1 cellular context compared by ENCODE assay signal in genomic region chrX:136880003-136880451, GRCh38.
TF ChIP-seq lines count a peak whose summit lies in the region.

No MANE protein-coding gene starts in this region.

TF ChIP-seq in HepG2, 621 proteins besides CTCF, POLR2A, EP300 and RAD21 (continued from another document and continues in another):
- no peak for TF ChIP-seq ZHX2 (IDR thresholded peaks at IDR 0.05; ENCODE audit: low read depth)
- TF ChIP-seq ZHX2 (CRISPR knock-in tag; IDR thresholded peaks at IDR 0.05; ENCODE audit: borderline replicate concordance), result no peak
- 0 out of 3 replicates have a peak, but pooled peaks have one; percentile 9 for TF ChIP-seq MXI1 (IDR thresholded peaks at IDR 0.05; ENCODE audit: borderline replicate concordance, low read depth, low read length)
- TF ChIP-seq ZNF263 (CRISPR knock-in tag; IDR thresholded peaks at IDR 0.05), result no peak
- no peak for TF ChIP-seq RBM22 (optimal IDR thresholded peaks at IDR 0.05; ENCODE audit: low read length)
- no peak for TF ChIP-seq ZNF784 (CRISPR knock-in tag; IDR thresholded peaks at IDR 0.05; ENCODE audit: borderline replicate concordance)
- TF ChIP-seq ZNF790 (CRISPR knock-in tag; IDR thresholded peaks at IDR 0.05; ENCODE audit: borderline replicate concordance), result no peak
- TF ChIP-seq ZC3H13 (CRISPR knock-in tag; IDR thresholded peaks at IDR 0.05), result peak; percentile 50; the same call in 1 of the 2 replicates
- TF ChIP-seq, protein P1, sequence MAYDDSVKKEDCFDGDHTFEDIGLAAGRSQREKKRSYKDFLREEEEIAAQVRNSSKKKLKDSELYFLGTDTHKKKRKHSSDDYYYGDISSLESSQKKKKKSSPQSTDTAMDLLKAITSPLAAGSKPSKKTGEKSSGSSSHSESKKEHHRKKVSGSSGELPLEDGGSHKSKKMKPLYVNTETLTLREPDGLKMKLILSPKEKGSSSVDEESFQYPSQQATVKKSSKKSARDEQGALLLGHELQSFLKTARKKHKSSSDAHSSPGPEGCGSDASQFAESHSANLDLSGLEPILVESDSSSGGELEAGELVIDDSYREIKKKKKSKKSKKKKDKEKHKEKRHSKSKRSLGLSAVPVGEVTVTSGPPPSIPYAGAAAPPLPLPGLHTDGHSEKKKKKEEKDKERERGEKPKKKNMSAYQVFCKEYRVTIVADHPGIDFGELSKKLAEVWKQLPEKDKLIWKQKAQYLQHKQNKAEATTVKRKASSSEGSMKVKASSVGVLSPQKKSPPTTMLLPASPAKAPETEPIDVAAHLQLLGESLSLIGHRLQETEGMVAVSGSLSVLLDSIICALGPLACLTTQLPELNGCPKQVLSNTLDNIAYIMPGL (CRISPR knock-in tag; IDR thresholded peaks at IDR 0.05; ENCODE audit: borderline replicate concordance in 1 of 2, low read depth in 1 of 2), result peak in 1 of 2 experiments; percentile 25; a peak in 1 of 4 replicates
- TF ChIP-seq SETDB1 (CRISPR knock-in tag; IDR thresholded peaks at IDR 0.05; ENCODE audit: borderline replicate concordance), result no peak
- no peak for TF ChIP-seq PHF20 (CRISPR knock-in tag; IDR thresholded peaks at IDR 0.05)
- TF ChIP-seq ZNF788 (CRISPR knock-in tag; IDR thresholded peaks at IDR 0.05; ENCODE audit: borderline replicate concordance), result no peak
- no peak for TF ChIP-seq KLF13 (CRISPR knock-in tag; IDR thresholded peaks at IDR 0.05)
- TF ChIP-seq RXRA (CRISPR knock-in tag; IDR thresholded peaks at IDR 0.05), result no peak
- TF ChIP-seq, protein P2, sequence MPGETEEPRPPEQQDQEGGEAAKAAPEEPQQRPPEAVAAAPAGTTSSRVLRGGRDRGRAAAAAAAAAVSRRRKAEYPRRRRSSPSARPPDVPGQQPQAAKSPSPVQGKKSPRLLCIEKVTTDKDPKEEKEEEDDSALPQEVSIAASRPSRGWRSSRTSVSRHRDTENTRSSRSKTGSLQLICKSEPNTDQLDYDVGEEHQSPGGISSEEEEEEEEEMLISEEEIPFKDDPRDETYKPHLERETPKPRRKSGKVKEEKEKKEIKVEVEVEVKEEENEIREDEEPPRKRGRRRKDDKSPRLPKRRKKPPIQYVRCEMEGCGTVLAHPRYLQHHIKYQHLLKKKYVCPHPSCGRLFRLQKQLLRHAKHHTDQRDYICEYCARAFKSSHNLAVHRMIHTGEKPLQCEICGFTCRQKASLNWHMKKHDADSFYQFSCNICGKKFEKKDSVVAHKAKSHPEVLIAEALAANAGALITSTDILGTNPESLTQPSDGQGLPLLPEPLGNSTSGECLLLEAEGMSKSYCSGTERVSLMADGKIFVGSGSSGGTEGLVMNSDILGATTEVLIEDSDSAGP (CRISPR knock-in tag; IDR thresholded peaks at IDR 0.05; ENCODE audit: borderline replicate concordance), result no peak
- no peak for TF ChIP-seq ZNF724P (CRISPR knock-in tag; IDR thresholded peaks at IDR 0.05; ENCODE audit: borderline replicate concordance)
- TF ChIP-seq SP140L (CRISPR knock-in tag; IDR thresholded peaks at IDR 0.05; ENCODE audit: borderline replicate concordance), result no peak
- peak; percentile 57 for TF ChIP-seq RBM39 (IDR thresholded peaks at IDR 0.05; ENCODE audit: low read depth, low read length, poor library complexity, severe bottlenecking)
- TF ChIP-seq AGO2 (optimal IDR thresholded peaks at IDR 0.05; ENCODE audit: low read depth, low read length), result peak; percentile 67
- no peak for TF ChIP-seq TIGD3 (CRISPR knock-in tag; IDR thresholded peaks at IDR 0.05; ENCODE audit: borderline replicate concordance)
- TF ChIP-seq, protein P3, sequence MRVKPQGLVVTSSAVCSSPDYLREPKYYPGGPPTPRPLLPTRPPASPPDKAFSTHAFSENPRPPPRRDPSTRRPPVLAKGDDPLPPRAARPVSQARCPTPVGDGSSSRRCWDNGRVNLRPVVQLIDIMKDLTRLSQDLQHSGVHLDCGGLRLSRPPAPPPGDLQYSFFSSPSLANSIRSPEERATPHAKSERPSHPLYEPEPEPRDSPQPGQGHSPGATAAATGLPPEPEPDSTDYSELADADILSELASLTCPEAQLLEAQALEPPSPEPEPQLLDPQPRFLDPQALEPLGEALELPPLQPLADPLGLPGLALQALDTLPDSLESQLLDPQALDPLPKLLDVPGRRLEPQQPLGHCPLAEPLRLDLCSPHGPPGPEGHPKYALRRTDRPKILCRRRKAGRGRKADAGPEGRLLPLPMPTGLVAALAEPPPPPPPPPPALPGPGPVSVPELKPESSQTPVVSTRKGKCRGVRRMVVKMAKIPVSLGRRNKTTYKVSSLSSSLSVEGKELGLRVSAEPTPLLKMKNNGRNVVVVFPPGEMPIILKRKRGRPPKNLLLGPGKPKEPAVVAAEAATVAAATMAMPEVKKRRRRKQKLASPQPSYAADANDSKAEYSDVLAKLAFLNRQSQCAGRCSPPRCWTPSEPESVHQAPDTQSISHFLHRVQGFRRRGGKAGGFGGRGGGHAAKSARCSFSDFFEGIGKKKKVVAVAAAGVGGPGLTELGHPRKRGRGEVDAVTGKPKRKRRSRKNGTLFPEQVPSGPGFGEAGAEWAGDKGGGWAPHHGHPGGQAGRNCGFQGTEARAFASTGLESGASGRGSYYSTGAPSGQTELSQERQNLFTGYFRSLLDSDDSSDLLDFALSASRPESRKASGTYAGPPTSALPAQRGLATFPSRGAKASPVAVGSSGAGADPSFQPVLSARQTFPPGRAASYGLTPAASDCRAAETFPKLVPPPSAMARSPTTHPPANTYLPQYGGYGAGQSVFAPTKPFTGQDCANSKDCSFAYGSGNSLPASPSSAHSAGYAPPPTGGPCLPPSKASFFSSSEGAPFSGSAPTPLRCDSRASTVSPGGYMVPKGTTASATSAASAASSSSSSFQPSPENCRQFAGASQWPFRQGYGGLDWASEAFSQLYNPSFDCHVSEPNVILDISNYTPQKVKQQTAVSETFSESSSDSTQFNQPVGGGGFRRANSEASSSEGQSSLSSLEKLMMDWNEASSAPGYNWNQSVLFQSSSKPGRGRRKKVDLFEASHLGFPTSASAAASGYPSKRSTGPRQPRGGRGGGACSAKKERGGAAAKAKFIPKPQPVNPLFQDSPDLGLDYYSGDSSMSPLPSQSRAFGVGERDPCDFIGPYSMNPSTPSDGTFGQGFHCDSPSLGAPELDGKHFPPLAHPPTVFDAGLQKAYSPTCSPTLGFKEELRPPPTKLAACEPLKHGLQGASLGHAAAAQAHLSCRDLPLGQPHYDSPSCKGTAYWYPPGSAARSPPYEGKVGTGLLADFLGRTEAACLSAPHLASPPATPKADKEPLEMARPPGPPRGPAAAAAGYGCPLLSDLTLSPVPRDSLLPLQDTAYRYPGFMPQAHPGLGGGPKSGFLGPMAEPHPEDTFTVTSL (CRISPR knock-in tag; IDR thresholded peaks at IDR 0.05; ENCODE audit: borderline replicate concordance), result no peak
- no peak for TF ChIP-seq FOXO4 (CRISPR knock-in tag; conservative IDR thresholded peaks at IDR 0.05)
- TF ChIP-seq, protein P4, sequence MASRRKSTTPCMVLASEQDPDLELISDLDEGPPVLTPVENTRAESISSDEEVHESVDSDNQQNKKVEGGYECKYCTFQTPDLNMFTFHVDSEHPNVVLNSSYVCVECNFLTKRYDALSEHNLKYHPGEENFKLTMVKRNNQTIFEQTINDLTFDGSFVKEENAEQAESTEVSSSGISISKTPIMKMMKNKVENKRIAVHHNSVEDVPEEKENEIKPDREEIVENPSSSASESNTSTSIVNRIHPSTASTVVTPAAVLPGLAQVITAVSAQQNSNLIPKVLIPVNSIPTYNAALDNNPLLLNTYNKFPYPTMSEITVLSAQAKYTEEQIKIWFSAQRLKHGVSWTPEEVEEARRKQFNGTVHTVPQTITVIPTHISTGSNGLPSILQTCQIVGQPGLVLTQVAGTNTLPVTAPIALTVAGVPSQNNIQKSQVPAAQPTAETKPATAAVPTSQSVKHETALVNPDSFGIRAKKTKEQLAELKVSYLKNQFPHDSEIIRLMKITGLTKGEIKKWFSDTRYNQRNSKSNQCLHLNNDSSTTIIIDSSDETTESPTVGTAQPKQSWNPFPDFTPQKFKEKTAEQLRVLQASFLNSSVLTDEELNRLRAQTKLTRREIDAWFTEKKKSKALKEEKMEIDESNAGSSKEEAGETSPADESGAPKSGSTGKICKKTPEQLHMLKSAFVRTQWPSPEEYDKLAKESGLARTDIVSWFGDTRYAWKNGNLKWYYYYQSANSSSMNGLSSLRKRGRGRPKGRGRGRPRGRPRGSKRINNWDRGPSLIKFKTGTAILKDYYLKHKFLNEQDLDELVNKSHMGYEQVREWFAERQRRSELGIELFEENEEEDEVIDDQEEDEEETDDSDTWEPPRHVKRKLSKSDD (CRISPR knock-in tag; IDR thresholded peaks at IDR 0.05; ENCODE audit: low read depth), result no peak
- no peak for TF ChIP-seq ZNF552 (CRISPR knock-in tag; IDR thresholded peaks at IDR 0.05; ENCODE audit: borderline replicate concordance)
- TF ChIP-seq ZNF276 (CRISPR knock-in tag; IDR thresholded peaks at IDR 0.05; ENCODE audit: low read depth), result no peak
- TF ChIP-seq, protein P5, sequence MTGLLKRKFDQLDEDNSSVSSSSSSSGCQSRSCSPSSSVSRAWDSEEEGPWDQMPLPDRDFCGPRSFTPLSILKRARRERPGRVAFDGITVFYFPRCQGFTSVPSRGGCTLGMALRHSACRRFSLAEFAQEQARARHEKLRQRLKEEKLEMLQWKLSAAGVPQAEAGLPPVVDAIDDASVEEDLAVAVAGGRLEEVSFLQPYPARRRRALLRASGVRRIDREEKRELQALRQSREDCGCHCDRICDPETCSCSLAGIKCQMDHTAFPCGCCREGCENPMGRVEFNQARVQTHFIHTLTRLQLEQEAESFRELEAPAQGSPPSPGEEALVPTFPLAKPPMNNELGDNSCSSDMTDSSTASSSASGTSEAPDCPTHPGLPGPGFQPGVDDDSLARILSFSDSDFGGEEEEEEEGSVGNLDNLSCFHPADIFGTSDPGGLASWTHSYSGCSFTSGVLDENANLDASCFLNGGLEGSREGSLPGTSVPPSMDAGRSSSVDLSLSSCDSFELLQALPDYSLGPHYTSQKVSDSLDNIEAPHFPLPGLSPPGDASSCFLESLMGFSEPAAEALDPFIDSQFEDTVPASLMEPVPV (CRISPR knock-in tag; IDR thresholded peaks at IDR 0.05), result no peak
